Comparison of ENCODE assay signal across 8 cellular contexts in the genomic region with DNA sequence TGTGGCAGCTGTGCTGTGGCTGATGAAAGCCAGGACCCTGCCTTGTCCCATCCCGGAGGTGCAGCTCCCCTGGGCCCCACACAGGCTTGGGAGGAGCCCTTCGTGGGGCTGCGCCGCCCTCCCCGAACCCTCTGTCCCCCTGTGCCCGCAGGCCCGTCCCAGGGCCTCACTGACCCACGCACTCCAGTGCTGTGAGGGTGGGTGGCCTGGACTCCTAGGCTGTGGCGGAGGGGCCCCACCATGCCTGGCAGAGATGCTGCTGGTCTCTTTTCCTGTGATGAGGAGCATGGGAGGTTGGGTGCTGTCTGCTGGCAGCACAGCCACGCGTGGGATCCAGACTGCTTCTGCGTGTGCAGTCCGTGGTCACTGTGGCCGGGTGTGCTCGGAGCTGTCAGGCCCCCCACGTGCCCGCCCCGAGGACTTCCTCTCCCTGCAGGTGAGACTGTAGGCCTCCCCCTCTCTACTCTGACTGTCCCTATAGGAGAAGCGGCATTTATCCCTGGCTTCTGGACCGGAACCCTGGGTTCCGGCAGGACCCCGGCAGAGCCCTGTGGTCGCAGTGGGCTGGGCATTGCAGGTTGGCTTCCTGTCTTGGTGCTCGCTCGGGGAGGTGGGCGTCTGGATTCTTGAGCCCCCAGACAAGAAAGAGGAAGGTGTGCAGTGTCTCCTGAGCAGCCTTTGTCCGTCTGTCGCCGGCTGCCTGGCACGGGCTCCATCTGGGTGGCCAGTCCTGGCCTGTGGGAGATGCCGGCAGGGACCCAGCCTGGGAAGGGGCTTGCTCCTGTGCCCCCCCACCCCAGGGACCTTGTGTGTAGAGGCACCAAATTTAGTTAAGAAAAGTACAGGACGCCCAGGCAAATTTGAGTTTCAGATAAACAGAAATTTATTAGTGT. TPM values are rescaled to one million over a fixed set of nuclear protein-coding genes. Genes with fewer than 3 reads are reported as not detected.
DNase-seq lines count a peak whose midpoint lies in the region; TF ChIP-seq lines count a peak whose summit lies in the region.

No MANE protein-coding gene starts in this region.

- TF ChIP-seq CTCF in LNCaP clone FGC (IDR thresholded peaks at IDR 0.05; ENCODE audit: control insufficient read depth, extremely low read depth, insufficient read depth) (no peak), dorsolateral prefrontal cortex (IDR thresholded peaks at IDR 0.05 in 54 of 56, conservative IDR thresholded peaks at IDR 0.05 in 2 of 56; ENCODE audit: low read depth in 1 of 56, partially characterized antibody in 56 of 56) (no peak), neural progenitor cell (IDR thresholded peaks at IDR 0.05) (no peak)

- peaks cover 62% of the 10 kb centered on the region for H4K20me1 ChIP-seq in neural progenitor cell (ENCODE audit: low read depth)

- peak overlapping the region; percentile 98 for H3K4me2 ChIP-seq in neural progenitor cell

- H3K36me3 Mint-ChIP-seq in neural progenitor cell: peaks cover 20% of the 10 kb centered on the region

- H3K27ac Mint-ChIP-seq in neural progenitor cell: no peak overlapping the region

- H3K79me2 ChIP-seq in neural progenitor cell (ENCODE audit: low read depth): peaks cover 79% of the 10 kb centered on the region

- H3K36me3 ChIP-seq in neural progenitor cell: no peaks in the 10 kb centered on the region

- H3K9ac ChIP-seq in neural progenitor cell: peak overlapping the region; percentile 34

- peaks cover 17% of the 10 kb centered on the region for H3K4me1 ChIP-seq in neural progenitor cell

- peak overlapping the region in 50 of 59 donors; percentile 1 to 82 (median 55) for H3K27ac ChIP-seq in dorsolateral prefrontal cortex
- H3K27ac ChIP-seq in neural progenitor cell: no peak overlapping the region

- H3K27me3 Mint-ChIP-seq in neural progenitor cell (ENCODE audit: insufficient read depth, low read depth): no peaks in the 10 kb centered on the region

- DNase-seq in CD1c-positive myeloid dendritic cell (ENCODE audit: extremely low spot score) (peak; percentile 6), LNCaP clone FGC (ENCODE audit: low read depth) (no peak), dorsolateral prefrontal cortex (no peak), neural progenitor cell (ENCODE audit: low spot score) (no peak), SIG-M5 (lab: John Stamatoyannopoulos, UW) (no peak), NOMO-1 treated with dmso at 0.1 percent for 144 hours (lab: John Stamatoyannopoulos, UW; ENCODE audit: unreplicated experiment) (no peak), NCI-H2171 treated with DMSO at 0.1 percent for 48 hours (lab: John Stamatoyannopoulos, UW) (no peak)
- no peak for DNase-seq in central memory CD4-positive, alpha-beta T cell

- peaks cover 23% of the 10 kb centered on the region for H3K4me1 Mint-ChIP-seq in neural progenitor cell

- peak overlapping the region; percentile 91 for H3K4me3 Mint-ChIP-seq in neural progenitor cell

- no peaks in the 10 kb centered on the region for H3K9me3 ChIP-seq in neural progenitor cell (ENCODE audit: low read depth)

- H3K4me3 ChIP-seq in LNCaP clone FGC (ENCODE audit: low read depth, low read length) (peak overlapping the region; percentile 93), dorsolateral prefrontal cortex (peak overlapping the region in 55 of 59 donors; percentile 17 to 84 (median 71)), neural progenitor cell (peak overlapping the region; percentile 85)

- H3K9me3 Mint-ChIP-seq in neural progenitor cell: peaks cover 2% of the 10 kb centered on the region

- H2AFZ ChIP-seq in neural progenitor cell (replicated peaks): no peak overlapping the region

- H3K27me3 ChIP-seq in dorsolateral prefrontal cortex: no peaks in the 10 kb centered on the region
- no peaks in the 10 kb centered on the region for H3K27me3 ChIP-seq in neural progenitor cell

- intact Hi-C loops in dorsolateral prefrontal cortex (cut with DNase I): no loop called here

- no peaks in the 10 kb centered on the region for H3F3A ChIP-seq in neural progenitor cell (ENCODE audit: low read depth)

RNA-seq across cellular contexts. Expression of a gene that starts 2.3 kb away (rescaled TPM):
- 100 to 1,000 TPM in 85 of 120 experiments, 10 to 100 TPM in 35; 81.6 to 178 (median 109) TPM for total RNA-seq in dorsolateral prefrontal cortex
- total RNA-seq in neural progenitor cell (ENCODE audit: low replicate concordance): 59.8 and 117 TPM in 2 replicates

RNA-seq across cellular contexts. Expression of a gene that starts 23.6 kb away (rescaled TPM):
- total RNA-seq in dorsolateral prefrontal cortex (10 to 100 TPM in 1 of 120 experiments, 1 to 10 TPM in 113, under 1 TPM in 6; 0.38 to 13.1 (median 3.6) TPM), neural progenitor cell (ENCODE audit: low replicate concordance) (0.84 TPM in 1 of 2 replicates, not detected in the other)

RNA-seq across cellular contexts. Expression of a gene that starts 52.7 kb away (rescaled TPM):
- 100 to 1,000 TPM in 116 of 120 experiments, 10 to 100 TPM in 4; 67.0 to 225 (median 142) TPM for total RNA-seq in dorsolateral prefrontal cortex
- 0.30 and 3.5 TPM in 2 replicates for total RNA-seq in neural progenitor cell (ENCODE audit: low replicate concordance)

Comparison
In these comparisons a context has a peak if more than half of its experiments do, and no peak if none do; other contexts are left out.
1. RNA of a gene that starts 52.7 kb away (total RNA-seq): 67.0 to 225 TPM in dorsolateral prefrontal cortex; 0.30 to 3.5 TPM in neural progenitor cell; every median in the first group is over 10 times any median in the second.
2. Peak in every context shown above with its lines, with median percentiles within 50 percentile points of each other: H3K4me3 ChIP-seq.